Comparison of ENCODE assay signal across 16 cellular contexts in genomic region chr7:102898532-102898859, GRCh38. TPM values are rescaled to one million over a fixed set of nuclear protein-coding genes. Genes with fewer than 3 reads are reported as not detected.
"Had no signal": no experiment of that assay in that cellular context is flagged by ENCODE, and none has a peak within 500 bp of the region (broad histone marks: within the 10 kb centered on the region; RNA-seq: fewer than 3 reads in every experiment).

No MANE protein-coding gene starts in this region.

- H3K27me3 ChIP-seq: colonic mucosa, gastroesophageal sphincter, heart left ventricle, thyroid gland had no signal

- H3K4me3 ChIP-seq: colonic mucosa, gastroesophageal sphincter, heart left ventricle, left ventricle myocardium inferior, thyroid gland had no signal

- H3K4me1 ChIP-seq: colonic mucosa, thyroid gland had no signal

- H3K27ac ChIP-seq: colonic mucosa, gastroesophageal sphincter, thyroid gland had no signal

- H3K9me3 ChIP-seq: colonic mucosa, gastroesophageal sphincter, heart left ventricle, thyroid gland had no signal

- H3K36me3 ChIP-seq: colonic mucosa, gastroesophageal sphincter, heart left ventricle, left ventricle myocardium inferior, thyroid gland had no signal

- ATAC-seq: activated CD8-positive, alpha-beta T cell treated with anti-CD3 and anti-CD28 coated beads, Interleukin-2, amount 10 ng/mL, durations not matched to agents 7 days and 5 days; esophagus mucosa; gastroesophageal sphincter; heart left ventricle had no signal

- DNase-seq: activated CD4-positive, alpha-beta T cell treated with anti-CD3 and anti-CD28 coated beads, Interleukin-2, amount 10 ng/mL, durations not matched to agents 24 days and 14 days; activated CD8-positive, alpha-beta T cell treated with anti-CD3 and anti-CD28 coated beads, Interleukin-2, amount 10 ng/mL, durations not matched to agents 7 days and 5 days; activated effector memory CD4-positive, alpha-beta T cell treated with Interleukin-2 at 50 U/mL for 16 hours; activated naive CD4-positive, alpha-beta T cell treated with anti-CD3 and anti-CD28 coated beads, Interleukin-2, amount 10 ng/mL, durations not matched to agents 7 days and 5 days; activated T-cell treated with anti-CD3 and anti-CD28 coated beads, Interleukin-2, amount 50 U/mL, for 24 hours; colonic mucosa; heart left ventricle; immature natural killer cell; kidney glomerular epithelial cell; left ventricle myocardium inferior; mammary epithelial cell; stimulated activated CD8-positive, alpha-beta memory T cell treated with anti-CD3 and anti-CD28 coated beads, Interleukin-4, amount 100 ng/mL, for 48 hours; stimulated activated naive CD4-positive, alpha-beta T cell; thyroid gland had no signal

RNA-seq across cellular contexts. Expression of gene LRRC17, which starts 14.3 kb away (rescaled TPM):
- total RNA-seq: activated CD4-positive, alpha-beta T cell treated with anti-CD3 and anti-CD28 coated beads, Interleukin-2, amount 10 ng/mL, durations not matched to agents 24 days and 14 days had no signal
